In genomic region chr22:30667486-30668305, GRCh38 we compare ENCODE assay signal across 8 cellular contexts. TPM values are rescaled to one million over a fixed set of nuclear protein-coding genes. Genes with fewer than 3 reads are reported as not detected.
DNase-seq lines count a peak whose midpoint lies in the region; ATAC-seq, FAIRE-seq and TF ChIP-seq lines count a peak whose summit lies in the region.

Gene DUSP18 (minus strand): TSS chr22:30667875. CDS start chr22:30664003, 3,872 bp downstream.

- H3K9ac ChIP-seq in endodermal cell (ENCODE audit: extremely low read depth, low read length, poor library complexity, severe bottlenecking) = peak within 1 kb of the TSS; percentile 77
- H3K9ac ChIP-seq in mesendoderm (ENCODE audit: low read length) = peak within 1 kb of the TSS; percentile 89

- peak within 1 kb of the TSS; percentile 86 for H3K27ac Mint-ChIP-seq in Caco-2 (ENCODE audit: unreplicated experiment)
- peak within 1 kb of the TSS; percentile 86 for H3K27ac Mint-ChIP-seq in activated CD8-positive, alpha-beta memory T cell treated with anti-CD3 and anti-CD28 coated beads, Interleukin-2, amount 10 ng/mL, durations not matched to agents 7 days and 5 days
- peak within 1 kb of the TSS; percentile 91 for H3K27ac Mint-ChIP-seq in endodermal cell

- H2AK5ac ChIP-seq in mesendoderm (ENCODE audit: low read length) = no peak within 1 kb of the TSS

- no peak within 1 kb of the TSS for H3K4ac ChIP-seq in mesendoderm (ENCODE audit: low read depth, low read length)

- H3K23ac ChIP-seq in mesendoderm (ENCODE audit: low read length) = peak within 1 kb of the TSS; percentile 66

- no peak within 1 kb of the TSS for H4K5ac ChIP-seq in mesendoderm (ENCODE audit: low read length)

- POLR2A ChIA-PET in Caco-2 (lab: Charles Lee) = interaction anchor here (0.5 kb wide), 1 partner anchor 76 kb away, joined by 16 read pairs; the partner anchor contains the start of gene PES1

- WGBS in endodermal cell (ENCODE audit: insufficient coverage in 1 of 2, insufficient read length in 1 of 2), 2 experiments = 0 to 1% methylated on average over 42 to 72 of the region's 72 CpGs
- no CpG with 5 or more reads among the region's 72 CpGs for WGBS in mesendoderm (ENCODE audit: extremely low coverage, insufficient coverage, low lambda C conversion rate)

- H3K36me3 ChIP-seq in Caco-2 (ENCODE audit: control insufficient read depth, insufficient read depth, low read length) (no peaks in the 10 kb centered on the region; the same call in 1 of the 2 replicates), endodermal cell (ENCODE audit: control insufficient read depth, insufficient read depth, low read length) (peaks cover 7% of the 10 kb centered on the region), mesendoderm (ENCODE audit: control insufficient read depth, insufficient read depth, low read length) (no peaks in the 10 kb centered on the region)

- DNase-seq in Caco-2 = peak; percentile 93 to 96
- peak; percentile 92 for DNase-seq in HTR-8/SVneo (ENCODE audit: insufficient read length, low spot score)
- DNase-seq in NOMO-1 treated with DMSO at 0.1 percent for 48 hours (lab: John Stamatoyannopoulos, UW; ENCODE audit: unreplicated experiment) = peak; percentile 75
- peak; percentile 96 for DNase-seq in activated CD8-positive, alpha-beta memory T cell treated with anti-CD3 and anti-CD28 coated beads, Interleukin-2, amount 10 ng/mL, durations not matched to agents 7 days and 5 days
- DNase-seq in endodermal cell = peak; percentile 99
- peak; percentile 96 for DNase-seq in mesendoderm
- peak; percentile 92 for DNase-seq in stimulated activated CD8-positive, alpha-beta memory T cell treated with anti-CD3 and anti-CD28 coated beads, Interleukin-12 subunit alpha, Interleukin-12 subunit beta, amount 100 ng/mL, for 4 hours (ENCODE audit: low read depth)

- H3K79me1 ChIP-seq in mesendoderm (ENCODE audit: low read length) = no peaks in the 10 kb centered on the region

- no peak within 1 kb of the TSS for H4K8ac ChIP-seq in mesendoderm (ENCODE audit: low read depth, low read length)

- no peak within 1 kb of the TSS for H3K18ac ChIP-seq in mesendoderm (ENCODE audit: low read length)

- peak; percentile 85 for ATAC-seq in GM21360 (IDR thresholded peaks at IDR 0.05; ENCODE audit: unreplicated experiment)
- peak; percentile 97 for ATAC-seq in activated CD8-positive, alpha-beta memory T cell treated with anti-CD3 and anti-CD28 coated beads, Interleukin-2, amount 10 ng/mL, durations not matched to agents 7 days and 5 days

- H3K4me1 Mint-ChIP-seq in Caco-2 (ENCODE audit: low read depth, unreplicated experiment) (peaks cover 17% of the 10 kb centered on the region), endodermal cell (peaks cover 13% of the 10 kb centered on the region)
- peaks cover 16% of the 10 kb centered on the region for H3K4me1 Mint-ChIP-seq in activated CD8-positive, alpha-beta memory T cell treated with anti-CD3 and anti-CD28 coated beads, Interleukin-2, amount 10 ng/mL, durations not matched to agents 7 days and 5 days

- H3K4me3 ChIP-seq in Caco-2 (ENCODE audit: low read depth, low read length) (peak within 1 kb of the TSS; percentile 86), endodermal cell (ENCODE audit: low read length) (peak within 1 kb of the TSS; percentile 85), mesendoderm (ENCODE audit: low read length) (peak within 1 kb of the TSS; percentile 82)

- no peak within 1 kb of the TSS for H2BK120ac ChIP-seq in mesendoderm (ENCODE audit: low read depth, low read length)

- H3K27me3 Mint-ChIP-seq in Caco-2 (ENCODE audit: insufficient read depth, unreplicated experiment) = no peaks in the 10 kb centered on the region
- H3K27me3 Mint-ChIP-seq in activated CD8-positive, alpha-beta memory T cell treated with anti-CD3 and anti-CD28 coated beads, Interleukin-2, amount 10 ng/mL, durations not matched to agents 7 days and 5 days = peaks cover 4% of the 10 kb centered on the region
- peaks cover 36% of the 10 kb centered on the region for H3K27me3 Mint-ChIP-seq in endodermal cell (ENCODE audit: insufficient read depth)

- H3K4me3 Mint-ChIP-seq in Caco-2 (ENCODE audit: unreplicated experiment) = peak within 1 kb of the TSS; percentile 94
- peak within 1 kb of the TSS; percentile 98 for H3K4me3 Mint-ChIP-seq in activated CD8-positive, alpha-beta memory T cell treated with anti-CD3 and anti-CD28 coated beads, Interleukin-2, amount 10 ng/mL, durations not matched to agents 7 days and 5 days
- H3K4me3 Mint-ChIP-seq in endodermal cell = peak within 1 kb of the TSS; percentile 74

- H3K4me1 ChIP-seq in Caco-2 = peaks cover 4% of the 10 kb centered on the region; the same call in 1 of the 2 replicates
- no peaks in the 10 kb centered on the region for H3K4me1 ChIP-seq in endodermal cell (ENCODE audit: control insufficient read depth, insufficient read depth, low read length)
- H3K4me1 ChIP-seq in mesendoderm (ENCODE audit: control insufficient read depth, low read depth, low read length) = no peaks in the 10 kb centered on the region

- H3K27me3 ChIP-seq in Caco-2 (replicated peaks; ENCODE audit: control insufficient read depth, insufficient read depth, low read length) (no peaks in the 10 kb centered on the region; the same call in 1 of the 2 replicates), endodermal cell (ENCODE audit: control insufficient read depth, insufficient read depth, low read length, poor library complexity, severe bottlenecking) (peaks cover 14% of the 10 kb centered on the region), mesendoderm (ENCODE audit: insufficient read depth, low read length, poor library complexity) (no peaks in the 10 kb centered on the region)

- peak; percentile 91 for FAIRE-seq in HTR-8/SVneo (lab: Jason Lieb, UNC)

- H3K36me3 Mint-ChIP-seq in Caco-2 (ENCODE audit: insufficient read depth, unreplicated experiment) (peaks cover 4% of the 10 kb centered on the region), endodermal cell (ENCODE audit: low read depth) (peaks cover 11% of the 10 kb centered on the region)
- H3K36me3 Mint-ChIP-seq in activated CD8-positive, alpha-beta memory T cell treated with anti-CD3 and anti-CD28 coated beads, Interleukin-2, amount 10 ng/mL, durations not matched to agents 7 days and 5 days = peaks cover 10% of the 10 kb centered on the region

- H2BK15ac ChIP-seq in mesendoderm (replicated peaks; ENCODE audit: low read depth) = no peak within 1 kb of the TSS

- H2BK5ac ChIP-seq in mesendoderm (ENCODE audit: low read length) = no peak within 1 kb of the TSS

- H3K9me3 Mint-ChIP-seq in Caco-2 (ENCODE audit: unreplicated experiment) (no peaks in the 10 kb centered on the region), endodermal cell (no peaks in the 10 kb centered on the region)
- H3K9me3 Mint-ChIP-seq in activated CD8-positive, alpha-beta memory T cell treated with anti-CD3 and anti-CD28 coated beads, Interleukin-2, amount 10 ng/mL, durations not matched to agents 7 days and 5 days (ENCODE audit: low read depth) = no peaks in the 10 kb centered on the region

- H3K27ac ChIP-seq in endodermal cell (ENCODE audit: low read depth, low read length) = no peak within 1 kb of the TSS
- no peak within 1 kb of the TSS for H3K27ac ChIP-seq in mesendoderm (ENCODE audit: low read depth, low read length)

- H3K56ac ChIP-seq in mesendoderm (ENCODE audit: low read length) = peak within 1 kb of the TSS; percentile 95

- CTCF ChIA-PET in Caco-2 (lab: Charles Lee) = interaction anchor here (0.7 to 1.4 kb wide), 5 partner anchors 17 to 625 kb away, joined by 3 to 4 read pairs (median 3); partner anchors contain the start of genes PES1 and PIK3IP1
- CTCF ChIA-PET in activated CD8-positive, alpha-beta memory T cell treated with anti-CD3 and anti-CD28 coated beads, Interleukin-2, amount 10 ng/mL, durations not matched to agents 7 days and 5 days (lab: Charles Lee) = interaction anchor here (2.6 to 4.1 kb wide), 2 partner anchors 18 to 33 kb away, joined by 13 to 17 read pairs; partner anchors contain the start of gene SLC35E4

- no TSS peak for BruUV-seq in Caco-2 (replicated peaks; lab: Mats Ljungman, UMichigan)

- intact Hi-C loops in Caco-2 (cut with micrococcal nuclease; ENCODE audit: unreplicated experiment) = loop anchor here (1.0 kb wide), 1 partner anchor 32 kb away; the partner anchor contains the start of gene SLC35E4

- H3K4me2 ChIP-seq in mesendoderm (ENCODE audit: low read length) = peak within 1 kb of the TSS; percentile 89

- H3K79me2 ChIP-seq in mesendoderm (ENCODE audit: control insufficient read depth, insufficient read depth, low read length) = no peaks in the 10 kb centered on the region

- H3K9me3 ChIP-seq in Caco-2 (no peaks in the 10 kb centered on the region), endodermal cell (ENCODE audit: control insufficient read depth, low read length) (no peaks in the 10 kb centered on the region)

- TF ChIP-seq CTCF in Caco-2 (IDR thresholded peaks at IDR 0.05; ENCODE audit: insufficient read depth in 1 of 2, low read depth in 1 of 2, low read length in 1 of 2, severe bottlenecking in 1 of 2, unreplicated experiment in 1 of 2) = peak; percentile 40 to 51
- TF ChIP-seq CTCF in endodermal cell (conservative IDR thresholded peaks at IDR 0.05) = peak; percentile 76

RNA-seq across cellular contexts. Expression of gene DUSP18, which starts in this region (rescaled TPM):
- total RNA-seq in Caco-2 (2022) (6.0 and 7.9 TPM in 2 replicates), endodermal cell (1 to 10 TPM; 7.3 to 7.6 TPM)
- total RNA-seq in activated CD8-positive, alpha-beta memory T cell treated with anti-CD3 and anti-CD28 coated beads, Interleukin-2, amount 10 ng/mL, durations not matched to agents 7 days and 5 days = 10 to 100 TPM in 1 of 2 experiments, 1 to 10 TPM in 1; 9.2 to 11.6 TPM
- polyA plus RNA-seq in endodermal cell (2013, experiment 1 of 2) = 7.5 TPM
- polyA plus RNA-seq in endodermal cell (2013, experiment 2 of 2) = 7.4 TPM
- 1.4 TPM for polyA plus RNA-seq in mesendoderm (2013, experiment 1 of 2)
- polyA plus RNA-seq in mesendoderm (2013, experiment 2 of 2) = 1.4 TPM
